ENCODE assay signal across 23 cellular contexts in genomic region chr1:79532555-79532954, GRCh38.
"Had no signal": no experiment of that assay in that cellular context is flagged by ENCODE, and none has a peak within 500 bp of the region (broad histone marks: within the 10 kb centered on the region; RNA-seq: fewer than 3 reads in every experiment).

No MANE protein-coding gene starts in this region.

- DNase-seq: activated CD4-positive, alpha-beta memory T cell treated with anti-CD3 and anti-CD28 coated beads, Interleukin-2, amount 10 ng/mL, durations not matched to agents 7 days and 5 days; activated CD4-positive, alpha-beta T cell treated with anti-CD3 and anti-CD28 coated beads, Interleukin-2, amount 10 ng/mL, durations not matched to agents 7 days and 5 days; activated CD4-positive, CD25-positive, alpha-beta regulatory T cell; activated gamma-delta T cell treated with Interleukin-2 at 50 U/mL for 16 hours; activated naive CD4-positive, alpha-beta T cell treated with anti-CD3 and anti-CD28 coated beads, Interleukin-2, amount 10 ng/mL, durations not matched to agents 7 days and 5 days; activated naive CD8-positive, alpha-beta T cell treated with anti-CD3 and anti-CD28 coated beads for 36 hours; activated T-cell treated with anti-CD3 and anti-CD28 coated beads, Interleukin-2, amount 50 U/mL, for 72 hours; brain microvascular endothelial cell; NCI-H1092; NCI-H1417; NCI-H1930; NCI-H2171 treated with DMSO at 0.1 percent for 48 hours; NCI-H226; NCI-H510A; NCI-H526 treated with DMSO at 0.1 percent for 48 hours; OCI-M1; RPMI8226; T-helper 1 cell had no signal

- H3K27ac ChIP-seq: brain microvascular endothelial cell, cardiac muscle cell, SK-N-MC, VCaP had no signal

- H3K27me3 ChIP-seq: brain microvascular endothelial cell, cardiac muscle cell had no signal

- H3K36me3 ChIP-seq: brain microvascular endothelial cell, cardiac muscle cell had no signal

- H3K4me3 ChIP-seq: cardiac muscle cell, SK-N-MC had no signal

- ATAC-seq: activated T-cell treated with anti-CD3 and anti-CD28 coated beads, Interleukin-2, amount 50 U/mL, for 72 hours; Panc1; Right ventricle myocardium inferior had no signal
